ENCODE assay signal across 13 cellular contexts in genomic region chr2:230023313-230023712, GRCh38. TPM values are rescaled to one million over a fixed set of nuclear protein-coding genes. Genes with fewer than 3 reads are reported as not detected.
DNase-seq lines count a peak whose midpoint lies in the region; ATAC-seq and TF ChIP-seq lines count a peak whose summit lies in the region.
"Had no signal": no experiment of that assay in that cellular context is flagged by ENCODE, and none has a peak within 500 bp of the region (broad histone marks: within the 10 kb centered on the region; RNA-seq: fewer than 3 reads in every experiment).

No MANE protein-coding gene starts in this region.

- no peak overlapping the region for H3K23ac ChIP-seq in H9 (ENCODE audit: insufficient read length, low read depth, low read length)

- H4K91ac ChIP-seq in H9 (ENCODE audit: insufficient read length, low read depth, low read length), result no peak overlapping the region

- DNase-seq in H9 (peak; percentile 35), WTC11 (ENCODE audit: low spot score) (no peak), myocyte (ENCODE audit: low read depth) (peak; percentile 3), pons (ENCODE audit: low spot score) (no peak), AG08395 (ENCODE audit: low spot score) (no peak)
- no peak for DNase-seq in effector CD4-positive, alpha-beta T cell
- DNase-seq: AML-193; Caco-2; CD8-positive, alpha-beta memory T cell; DMS53; KG1 had no signal

- ATAC-seq in WTC11, result peak; percentile 64

- H3K4me1 Mint-ChIP-seq in H9 (no peaks in the 10 kb centered on the region), WTC11 (no peaks in the 10 kb centered on the region)
- H3K4me1 Mint-ChIP-seq: CD8-positive, alpha-beta memory T cell; IgD-negative memory B cell had no signal

- no peak overlapping the region for H2AK5ac ChIP-seq in H9 (ENCODE audit: insufficient read length, low read length)

- no peak overlapping the region for H3K27ac ChIP-seq in H9 (ENCODE audit: insufficient read length, low read depth, low read length)
- H3K27ac ChIP-seq: BLaER1 had no signal

- H4K5ac ChIP-seq in H9 (ENCODE audit: insufficient read length, low read depth, low read length), result peak overlapping the region; percentile 78

- H3K79me1 ChIP-seq in H9 (ENCODE audit: insufficient read depth, low read depth, low read length, poor library complexity, severe bottlenecking), result no peaks in the 10 kb centered on the region

- H3K9me3 ChIP-seq in H9 (ENCODE audit: control insufficient read depth, low read depth, low read length), result no peaks in the 10 kb centered on the region
- H3K9me3 ChIP-seq: BLaER1, Caco-2 had no signal

- no peak overlapping the region for H3K56ac ChIP-seq in H9 (ENCODE audit: insufficient read length, low read depth, low read length)

- H2BK120ac ChIP-seq in H9 (ENCODE audit: low read depth, low read length, poor library complexity, severe bottlenecking), result no peak overlapping the region

- TF ChIP-seq CTCF in H9 (conservative IDR thresholded peaks at IDR 0.05) (0 out of 3 replicates have a peak, but pooled peaks have one; percentile 19), WTC11 (IDR thresholded peaks at IDR 0.05) (no peak)

- H3K4me1 ChIP-seq in H9 (ENCODE audit: insufficient read depth, low read length), result no peaks in the 10 kb centered on the region
- H3K4me1 ChIP-seq: BLaER1, Caco-2 had no signal

- POLR2A ChIA-PET in WTC11 (lab: Charles Lee), result no interaction called here

- no peak overlapping the region for H3K4ac ChIP-seq in H9 (ENCODE audit: low read depth, low read length)

- H4K20me1 ChIP-seq in H9 (ENCODE audit: control insufficient read depth, insufficient read depth, insufficient read length), result no peaks in the 10 kb centered on the region
- H4K20me1 ChIP-seq: BLaER1 had no signal

- no peak overlapping the region for H3K18ac ChIP-seq in H9 (ENCODE audit: insufficient read length, low read depth, low read length)

- H3K79me2 ChIP-seq in H9 (ENCODE audit: insufficient read depth, low read length), result no peaks in the 10 kb centered on the region

- H2BK15ac ChIP-seq in H9 (ENCODE audit: low read depth, low read length), result no peak overlapping the region

- H2AFZ ChIP-seq in H9 (ENCODE audit: low read length), result no peak overlapping the region

- no peak overlapping the region for H2BK5ac ChIP-seq in H9 (ENCODE audit: insufficient read length, low read length)

- no peak overlapping the region for H2BK12ac ChIP-seq in H9 (ENCODE audit: insufficient read length, low read depth, low read length)

- H3K4me2 ChIP-seq in H9 (ENCODE audit: insufficient read depth, insufficient read length, low read length), result no peak overlapping the region
- H3K4me2 ChIP-seq: BLaER1 had no signal

- H3K27me3 Mint-ChIP-seq in H9 (ENCODE audit: low read depth) (no peaks in the 10 kb centered on the region), WTC11 (ENCODE audit: low read depth) (no peaks in the 10 kb centered on the region)
- H3K27me3 Mint-ChIP-seq: CD8-positive, alpha-beta memory T cell; IgD-negative memory B cell had no signal

- H3K14ac ChIP-seq in H9 (ENCODE audit: insufficient read depth, low read length), result no peak overlapping the region; the same call in 1 of the 2 replicates

- no peaks in the 10 kb centered on the region for H3K27me3 ChIP-seq in H9 (ENCODE audit: insufficient read depth, low read length)
- H3K27me3 ChIP-seq: BLaER1 had no signal

- 0 out of 7 replicates have a peak overlapping the region, but pooled peaks of 1 of the 3 experiments have one; percentile 68 for H3K27ac Mint-ChIP-seq in H9
- H3K27ac Mint-ChIP-seq in WTC11, result no peak overlapping the region
- H3K27ac Mint-ChIP-seq: CD8-positive, alpha-beta memory T cell; IgD-negative memory B cell had no signal

- no peak overlapping the region for H3T11ph ChIP-seq in H9 (ENCODE audit: low read length)

- no peak overlapping the region for H3K9ac ChIP-seq in H9 (ENCODE audit: extremely low read depth, insufficient read length, low read length)
- H3K9ac ChIP-seq: BLaER1 had no signal

- H3K23me2 ChIP-seq in H9 (ENCODE audit: insufficient read length, low read depth, low read length, poor library complexity, severe bottlenecking), result no peaks in the 10 kb centered on the region

- CTCF ChIA-PET in WTC11 (lab: Charles Lee), result interaction anchor here (1.5 to 3.0 kb wide), 3 partner anchors 15 to 137 kb away, joined by 5 to 11 read pairs (median 5); no protein-coding TSS in a partner anchor

- H3K36me3 Mint-ChIP-seq in H9 (ENCODE audit: insufficient read depth in 1 of 3, low read depth in 3 of 3), result no peaks in the 10 kb centered on the region
- no peaks in the 10 kb centered on the region for H3K36me3 Mint-ChIP-seq in WTC11
- H3K36me3 Mint-ChIP-seq: CD8-positive, alpha-beta memory T cell; IgD-negative memory B cell had no signal

- H4K8ac ChIP-seq in H9 (replicated peaks; ENCODE audit: insufficient read length, low read depth, low read length), result no peak overlapping the region

- WGBS in H9 (ENCODE audit: extremely low coverage, insufficient read length, low lambda C conversion rate), result no CpG with 5 or more reads among the region's 4 CpGs

- H3K9me3 Mint-ChIP-seq in H9 (no peaks in the 10 kb centered on the region; a peak in 1 of 5 replicates), WTC11 (no peaks in the 10 kb centered on the region)
- H3K9me3 Mint-ChIP-seq: CD8-positive, alpha-beta memory T cell; IgD-negative memory B cell had no signal

- H3K4me3 Mint-ChIP-seq in H9 (no peak overlapping the region), WTC11 (no peak overlapping the region)
- H3K4me3 Mint-ChIP-seq: CD8-positive, alpha-beta memory T cell; IgD-negative memory B cell had no signal

- H2BK20ac ChIP-seq in H9 (ENCODE audit: low read depth, low read length, poor library complexity, severe bottlenecking), result no peak overlapping the region

TF ChIP-seq in WTC11, 78 proteins besides CTCF, POLR2A, EP300 and RAD21 (continues in another document):
- TF ChIP-seq USF1 (CRISPR knock-in tag; IDR thresholded peaks at IDR 0.05), result no peak
- no peak for TF ChIP-seq ESRRA (CRISPR knock-in tag; IDR thresholded peaks at IDR 0.05; ENCODE audit: borderline replicate concordance)
- TF ChIP-seq IRF2 (CRISPR knock-in tag; IDR thresholded peaks at IDR 0.05; ENCODE audit: borderline replicate concordance, low read depth), result no peak
- no peak for TF ChIP-seq TEAD1 (CRISPR knock-in tag; IDR thresholded peaks at IDR 0.05)
- no peak for TF ChIP-seq FOXK1 (CRISPR knock-in tag; IDR thresholded peaks at IDR 0.05)
- no peak for TF ChIP-seq ZNF281 (CRISPR knock-in tag; IDR thresholded peaks at IDR 0.05)
- no peak for TF ChIP-seq ELF4 (CRISPR knock-in tag; IDR thresholded peaks at IDR 0.05; ENCODE audit: low read depth)
- TF ChIP-seq MLX (CRISPR knock-in tag; IDR thresholded peaks at IDR 0.05), result no peak
- TF ChIP-seq OVOL2 (CRISPR knock-in tag; IDR thresholded peaks at IDR 0.05; ENCODE audit: borderline replicate concordance), result no peak
- no peak for TF ChIP-seq ZBTB43 (CRISPR knock-in tag; IDR thresholded peaks at IDR 0.05)
- no peak for TF ChIP-seq ZNF121 (CRISPR knock-in tag; IDR thresholded peaks at IDR 0.05)

RNA-seq across cellular contexts. Expression of gene SLC16A14, which starts 45.4 kb away (rescaled TPM):
- total RNA-seq in H9 (2021) (0.61 and 1.1 TPM in 2 replicates), WTC11 (2021) (1.7 to 2.7 TPM (median 2.6 TPM) in 3 replicates), myocyte (0.52 and 0.80 TPM in 2 replicates)
- 0.08 TPM for polyA plus RNA-seq in myocyte (2012)
- total RNA-seq: Caco-2 had no signal

Comparison
In these comparisons a context has a peak if more than half of its experiments do, and no peak if none do; other contexts are left out.
1. DNase-seq: peak in H9 (single experiment) and myocyte (single experiment); none in WTC11 (single experiment), pons (single experiment), AG08395 (single experiment) and effector CD4-positive, alpha-beta T cell (single experiment).